8 cellular contexts compared by ENCODE assay signal in the genomic region with DNA sequence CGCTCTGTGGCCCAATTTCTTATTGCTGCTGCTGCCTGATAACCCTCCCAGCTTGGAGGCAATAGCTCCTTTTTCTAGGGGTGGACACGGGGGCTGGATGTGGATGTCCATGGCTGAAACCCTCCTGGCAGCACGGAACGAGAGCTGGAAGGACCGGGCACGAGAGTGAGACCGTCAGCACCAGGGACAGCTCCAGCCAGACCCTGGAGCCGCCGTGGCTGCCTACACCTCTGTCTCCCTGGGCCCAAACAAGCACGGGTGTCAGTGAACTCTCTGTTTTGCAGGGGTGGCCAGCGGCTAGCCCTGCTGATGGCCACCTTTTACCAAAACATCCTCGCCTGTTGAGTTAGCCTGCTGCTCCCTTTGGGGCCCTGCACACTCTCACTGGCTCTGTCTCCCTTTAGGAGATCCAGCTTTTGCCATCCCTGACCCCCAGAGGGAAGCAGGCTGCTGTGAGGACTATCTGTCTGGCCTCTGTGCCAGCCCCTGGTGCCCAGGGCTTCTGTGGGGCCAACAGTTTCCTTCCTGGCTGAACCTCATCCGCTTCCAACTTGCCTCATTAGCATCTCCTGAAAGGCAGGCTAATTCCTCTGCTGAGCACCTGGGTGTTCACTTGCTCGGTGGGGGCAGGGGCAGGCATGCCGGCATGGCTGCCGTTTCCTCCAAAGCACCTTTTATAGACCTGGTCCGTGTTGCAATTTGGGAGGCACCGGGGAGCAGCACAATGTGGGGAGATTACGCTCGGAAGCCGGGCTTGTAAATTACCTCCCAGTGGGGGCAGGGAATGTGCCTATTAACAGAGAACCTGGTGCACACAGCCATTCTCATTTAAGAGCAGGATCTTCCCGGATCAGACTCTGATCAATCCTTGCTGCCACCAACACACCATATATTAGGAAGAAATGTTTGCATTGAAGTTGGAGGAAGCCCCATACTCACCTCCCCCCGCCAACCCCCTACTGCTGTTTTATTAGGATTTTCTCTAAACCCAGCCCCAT.
DNase-seq lines count a peak whose midpoint lies in the region; ATAC-seq, FAIRE-seq and TF ChIP-seq lines count a peak whose summit lies in the region.

No MANE protein-coding gene starts in this region.

- DNase-seq in AG08396 (ENCODE audit: low spot score) = peak; percentile 76
- peak; percentile 63 for DNase-seq in activated CD8-positive, alpha-beta memory T cell treated with anti-CD3 and anti-CD28 coated beads, Interleukin-2, amount 50 U/mL, for 48 hours
- DNase-seq in iPS DF 4.7 (ENCODE audit: extremely low read depth, low spot score) = peak; percentile 81
- no peak for DNase-seq in DMS153 treated with DMSO at 0.1 percent for 48 hours (lab: John Stamatoyannopoulos, UW; ENCODE audit: unreplicated experiment)
- DNase-seq in COLO829 (ENCODE audit: low spot score) = no peak
- no peak for DNase-seq in GM12892 (ENCODE audit: insufficient read length)

- peak overlapping the region; percentile 35 for H3K4me3 ChIP-seq in HUES6 (ENCODE audit: low read depth, low read length)

- no peaks in the 10 kb centered on the region for H3K9me3 ChIP-seq in HUES6 (ENCODE audit: control insufficient read depth, insufficient read depth, low read depth, low read length)

- peak overlapping the region; percentile 5; the same call in 1 of the 2 replicates for H3K27ac ChIP-seq in HUES6 (ENCODE audit: low read depth, low read length)

- no peak overlapping the region for H3K9ac ChIP-seq in HUES6 (ENCODE audit: low read length)

- no peaks in the 10 kb centered on the region for H3K36me3 ChIP-seq in HUES6 (ENCODE audit: control insufficient read depth, insufficient read depth, low read length)

- H3K27me3 ChIP-seq in HUES6 (ENCODE audit: control insufficient read depth, insufficient read depth, low read length) = peaks cover 20% of the 10 kb centered on the region; the same call in 1 of the 2 replicates

- no peak for TF ChIP-seq POLR2A in GM12892 (IDR thresholded peaks at IDR 0.05; ENCODE audit: low read depth, low read length)

- no peak for ATAC-seq in GM18868 (IDR thresholded peaks at IDR 0.05; ENCODE audit: unreplicated experiment)

- FAIRE-seq in GM12892 (lab: Jason Lieb, UNC) = no peak

- H3K4me1 ChIP-seq in HUES6 (ENCODE audit: control insufficient read depth, insufficient read depth, low read length) = peaks cover 25% of the 10 kb centered on the region

Comparison
In these comparisons a context has a peak if more than half of its experiments do, and no peak if none do; other contexts are left out.
1. DNase-seq: peak in AG08396 (single experiment), activated CD8-positive, alpha-beta memory T cell treated with anti-CD3 and anti-CD28 coated beads, Interleukin-2, amount 50 U/mL, for 48 hours (single experiment) and iPS DF 4.7 (single experiment); none in DMS153 treated with DMSO at 0.1 percent for 48 hours (single experiment), COLO829 (single experiment) and GM12892 (single experiment).